ENCODE assay signal across 11 cellular contexts in the genomic region with DNA sequence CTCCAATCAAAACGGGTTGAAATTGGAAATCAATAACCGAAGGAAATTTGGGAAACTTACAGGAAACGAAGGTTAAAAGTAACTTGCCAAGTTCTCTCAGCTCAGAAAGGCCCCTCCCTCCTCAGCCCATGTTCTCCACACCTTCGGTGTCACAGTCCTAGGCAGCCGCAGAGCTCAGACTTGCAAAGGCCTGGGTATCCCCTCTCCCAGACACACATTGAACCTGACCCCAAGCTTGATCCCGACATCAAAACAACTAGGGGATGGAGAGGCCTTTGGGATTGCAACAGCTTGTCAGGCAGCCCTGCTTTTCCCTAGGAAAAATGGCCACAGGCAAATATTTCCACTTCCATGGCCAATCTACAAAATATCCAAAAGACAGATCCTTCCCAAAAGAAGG. TPM values are rescaled to one million over a fixed set of nuclear protein-coding genes. Genes with fewer than 3 reads are reported as not detected.
DNase-seq lines count a peak whose midpoint lies in the region; ATAC-seq and TF ChIP-seq lines count a peak whose summit lies in the region.
"Had no signal": no experiment of that assay in that cellular context is flagged by ENCODE, and none has a peak within 500 bp of the region (broad histone marks: within the 10 kb centered on the region; RNA-seq: fewer than 3 reads in every experiment).

No MANE protein-coding gene starts in this region.

- intact Hi-C loops in mammary epithelial cell (cut with micrococcal nuclease): no loop called here

- no peak for DNase-seq in stimulated activated naive CD8-positive, alpha-beta T cell treated with anti-CD3 and anti-CD28 coated beads, Interleukin-15, Interleukin-2, amounts not matched to agents 100 U/mL and 50 U/mL, for 24 hours
- DNase-seq in mammary epithelial cell: no peak
- DNase-seq in natural killer cell treated with Interleukin-12 subunit alpha and Interleukin-12 subunit beta and Interleukin-15 and Interleukin-18, amount 100 ng/mL, for 72 hours (ENCODE audit: low spot score): peak; percentile 62
- no peak for DNase-seq in mesenteric fat pad (ENCODE audit: low spot score)
- no peak for DNase-seq in NCI-H1436 (lab: John Stamatoyannopoulos, UW)
- DNase-seq: cortex of kidney; stimulated activated CD4-positive, alpha-beta T cell treated with anti-CD3 and anti-CD28 coated beads, Interleukin-2, amount 100 ng/mL, for 24 hours; testis had no signal

- peak overlapping the region; percentile 67 for H3K27ac Mint-ChIP-seq in stimulated activated naive CD8-positive, alpha-beta T cell treated with anti-CD3 and anti-CD28 coated beads, Interleukin-15, Interleukin-2, amounts not matched to agents 100 ng/mL and 50 ng/mL, for 24 hours
- H3K27ac Mint-ChIP-seq in natural killer cell treated with Interleukin-12 subunit alpha and Interleukin-12 subunit beta and Interleukin-15 and Interleukin-18, amount 100 ng/mL, for 72 hours: peak overlapping the region in 1 of 2 donors; percentile 93

- no peak overlapping the region for H3K4me3 Mint-ChIP-seq in stimulated activated naive CD8-positive, alpha-beta T cell treated with anti-CD3 and anti-CD28 coated beads, Interleukin-15, Interleukin-2, amounts not matched to agents 100 ng/mL and 50 ng/mL, for 24 hours
- peak overlapping the region; percentile 87 for H3K4me3 Mint-ChIP-seq in natural killer cell treated with Interleukin-12 subunit alpha and Interleukin-12 subunit beta and Interleukin-15 and Interleukin-18, amount 100 ng/mL, for 72 hours

- H3K4me2 ChIP-seq in mammary epithelial cell (ENCODE audit: insufficient read depth, low read depth, low read length): peak overlapping the region; percentile 33

- CTCF ChIA-PET in mammary epithelial cell (lab: Charles Lee; ENCODE audit: low non-redundant PET): no interaction called here

- H3K9me3 ChIP-seq in mammary epithelial cell (replicated peaks; ENCODE audit: insufficient read depth, low read length): no peaks in the 10 kb centered on the region
- H3K9me3 ChIP-seq: testis had no signal

- no TSS peak for BruUV-seq in mammary epithelial cell (replicated peaks; lab: Mats Ljungman, UMichigan)

- H3K36me3 Mint-ChIP-seq in stimulated activated naive CD8-positive, alpha-beta T cell treated with anti-CD3 and anti-CD28 coated beads, Interleukin-15, Interleukin-2, amounts not matched to agents 100 ng/mL and 50 ng/mL, for 24 hours (ENCODE audit: low read depth): peaks cover 20% of the 10 kb centered on the region
- H3K36me3 Mint-ChIP-seq in natural killer cell treated with Interleukin-12 subunit alpha and Interleukin-12 subunit beta and Interleukin-15 and Interleukin-18, amount 100 ng/mL, for 72 hours: no peaks in the 10 kb centered on the region

- H3K9me3 Mint-ChIP-seq in stimulated activated naive CD8-positive, alpha-beta T cell treated with anti-CD3 and anti-CD28 coated beads, Interleukin-15, Interleukin-2, amounts not matched to agents 100 ng/mL and 50 ng/mL, for 24 hours: no peaks in the 10 kb centered on the region
- H3K9me3 Mint-ChIP-seq in natural killer cell treated with Interleukin-12 subunit alpha and Interleukin-12 subunit beta and Interleukin-15 and Interleukin-18, amount 100 ng/mL, for 72 hours: no peaks in the 10 kb centered on the region

- peaks cover 84% of the 10 kb centered on the region for H3K4me1 ChIP-seq in mammary epithelial cell (ENCODE audit: insufficient read depth, low read length)

- no peak overlapping the region for H3K4me3 ChIP-seq in mammary epithelial cell (replicated peaks in 1 of 3; ENCODE audit: insufficient read depth in 1 of 3, low read depth in 2 of 3, low read length in 3 of 3)
- H3K4me3 ChIP-seq: testis had no signal

- H4K20me1 ChIP-seq in mammary epithelial cell (ENCODE audit: insufficient read depth, low read length): no peaks in the 10 kb centered on the region

- WGBS in mammary epithelial cell (ENCODE audit: low coverage, missing lambda C conversion rate): 33% methylated on average over 6 of the region's 6 CpGs

- H3K4me1 Mint-ChIP-seq in stimulated activated naive CD8-positive, alpha-beta T cell treated with anti-CD3 and anti-CD28 coated beads, Interleukin-15, Interleukin-2, amounts not matched to agents 100 ng/mL and 50 ng/mL, for 24 hours (ENCODE audit: low read depth): peaks cover 100% of the 10 kb centered on the region
- H3K4me1 Mint-ChIP-seq in natural killer cell treated with Interleukin-12 subunit alpha and Interleukin-12 subunit beta and Interleukin-15 and Interleukin-18, amount 100 ng/mL, for 72 hours (ENCODE audit: low read depth in 2 of 2): peaks cover 69 to 89% of the 10 kb centered on the region in 2 donors

- no peaks in the 10 kb centered on the region for H3K27me3 Mint-ChIP-seq in stimulated activated naive CD8-positive, alpha-beta T cell treated with anti-CD3 and anti-CD28 coated beads, Interleukin-15, Interleukin-2, amounts not matched to agents 100 ng/mL and 50 ng/mL, for 24 hours
- H3K27me3 Mint-ChIP-seq in natural killer cell treated with Interleukin-12 subunit alpha and Interleukin-12 subunit beta and Interleukin-15 and Interleukin-18, amount 100 ng/mL, for 72 hours: no peaks in the 10 kb centered on the region

- no peak for ATAC-seq in stimulated activated naive CD8-positive, alpha-beta T cell treated with anti-CD3 and anti-CD28 coated beads, Interleukin-15, Interleukin-2, amounts not matched to agents 100 U/mL and 50 U/mL, for 24 hours
- ATAC-seq in natural killer cell treated with Interleukin-12 subunit alpha and Interleukin-12 subunit beta and Interleukin-15 and Interleukin-18, amount 100 ng/mL, for 72 hours: no peak
- ATAC-seq in GM21825 (IDR thresholded peaks at IDR 0.05; ENCODE audit: unreplicated experiment) (no peak), HG03139 (IDR thresholded peaks at IDR 0.05; ENCODE audit: unreplicated experiment) (no peak)

- no peak for TF ChIP-seq CTCF in mammary epithelial cell (conservative IDR thresholded peaks at IDR 0.05 in 1 of 2, IDR thresholded peaks at IDR 0.05 in 1 of 2; ENCODE audit: extremely low read depth in 1 of 2, insufficient read depth in 1 of 2, low read depth in 1 of 2, low read length in 2 of 2)

- peaks cover 99% of the 10 kb centered on the region for H3K79me2 ChIP-seq in mammary epithelial cell (ENCODE audit: insufficient read depth, low read length)

- peak overlapping the region; percentile 13 for H3K27ac ChIP-seq in mammary epithelial cell (ENCODE audit: insufficient read depth, low read depth, low read length)

- peak overlapping the region; percentile 15 for H3K9ac ChIP-seq in mammary epithelial cell (ENCODE audit: insufficient read depth, low read length)

- H2AFZ ChIP-seq in mammary epithelial cell (ENCODE audit: low read depth, low read length): no peak overlapping the region

- H3K27me3 ChIP-seq in mammary epithelial cell (ENCODE audit: insufficient read depth, low read length): no peaks in the 10 kb centered on the region
- H3K27me3 ChIP-seq: testis had no signal

- in situ Hi-C loops in mammary epithelial cell (cut with MboI; ENCODE audit: low sequenced_read_pairs in 2 of 2): no loop called here

- H3K36me3 ChIP-seq in mammary epithelial cell (ENCODE audit: insufficient read depth, low read length): no peaks in the 10 kb centered on the region

- dilution Hi-C loops in mammary epithelial cell (cut with HindIII; ENCODE audit: low sequenced_read_pairs): loop anchor here (5.0 kb wide), 2 partner anchors 48 to 73 kb away; no protein-coding TSS in a partner anchor

RNA-seq across cellular contexts. Expression of a gene that starts 35.5 kb away (rescaled TPM):
- 10 to 100 TPM; 15.7 to 30.5 TPM for total RNA-seq in mammary epithelial cell
- 17.0 TPM for polyA plus RNA-seq in mammary epithelial cell
- polyA minus RNA-seq in mammary epithelial cell: 33.6 TPM
- total RNA-seq in natural killer cell treated with Interleukin-12 subunit alpha and Interleukin-12 subunit beta and Interleukin-15 and Interleukin-18, amount 100 ng/mL, for 72 hours: 10 to 100 TPM; 18.9 to 32.2 TPM
- total RNA-seq in mesenteric fat pad: 49.3 TPM
